Comparison of ENCODE assay signal across 8 cellular contexts in the genomic region with DNA sequence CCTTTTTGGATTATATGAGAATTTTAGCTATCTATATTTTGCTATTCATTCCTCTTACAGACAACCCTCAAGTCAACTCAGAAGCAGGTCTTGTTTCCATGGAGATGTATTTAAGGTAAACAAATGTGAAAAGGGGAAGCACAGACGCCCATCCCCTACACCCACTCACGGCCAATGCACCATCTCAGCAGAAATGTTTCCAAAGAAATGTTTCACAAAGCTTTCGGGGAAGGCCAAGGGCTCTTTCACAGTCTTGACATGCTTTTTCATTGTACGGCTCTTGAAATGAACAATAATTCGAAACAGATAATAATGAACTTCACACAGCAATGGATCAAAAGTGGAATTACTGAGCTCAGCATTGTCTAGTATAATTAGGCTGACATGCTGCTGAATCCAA.
A peak's percentile ranks its signal among the peaks of the same experiment; 100 is the strongest.
DNase-seq lines count a peak whose midpoint lies in the region; ATAC-seq, FAIRE-seq and TF ChIP-seq lines count a peak whose summit lies in the region.

No MANE protein-coding gene starts in this region.

- peak overlapping the region in 3 of 4 donors; percentile 1 to 73 (median 5) for H3K4me3 Mint-ChIP-seq in IgD-negative memory B cell

- H3K36me3 Mint-ChIP-seq in IgD-negative memory B cell = no peaks in the 10 kb centered on the region

- peaks cover 31 to 34% (median 32%) of the 10 kb centered on the region in 3 donors for H3K4me1 Mint-ChIP-seq in IgD-negative memory B cell

- H3K27ac Mint-ChIP-seq in IgD-negative memory B cell = peak overlapping the region; percentile 6 to 96 (median 67)

- H3K4me3 ChIP-seq in GM12864 (ENCODE audit: low read depth, low read length) (no peak overlapping the region), skin epidermis (no peak overlapping the region)

- TF ChIP-seq CTCF in GM12864 (IDR thresholded peaks at IDR 0.05; ENCODE audit: low read depth, low read length, missing control alignments) = no peak

- DNase-seq in GM12864 (ENCODE audit: low read depth) = peak; percentile 74
- DNase-seq in activated naive CD4-positive, alpha-beta T cell treated with anti-CD3 and anti-CD28 coated beads, Interleukin-2, amount 50 U/mL, for 16 hours = peak; percentile 74
- DNase-seq in islet precursor cell = no peak
- DNase-seq in HTR-8/SVneo (ENCODE audit: insufficient read length, low spot score) = no peak
- DNase-seq in NCI-H2081 (lab: John Stamatoyannopoulos, UW) = no peak

- no peak for FAIRE-seq in HTR-8/SVneo (lab: Jason Lieb, UNC)

- peaks cover 0 to 5% (median 0%) of the 10 kb centered on the region in 3 donors for H3K9me3 Mint-ChIP-seq in IgD-negative memory B cell

- H3K27ac ChIP-seq in skin epidermis = peak overlapping the region in 14 of 21 experiments; percentile 18 to 81 (median 46)

- no peaks in the 10 kb centered on the region for H3K27me3 Mint-ChIP-seq in IgD-negative memory B cell

- ATAC-seq in GM21515 (IDR thresholded peaks at IDR 0.05; ENCODE audit: unreplicated experiment) = peak; percentile 68

Comparison
In these comparisons a context has a peak if more than half of its experiments do, and no peak if none do; other contexts are left out.
1. DNase-seq: peak in GM12864 (single experiment) and activated naive CD4-positive, alpha-beta T cell treated with anti-CD3 and anti-CD28 coated beads, Interleukin-2, amount 50 U/mL, for 16 hours (single experiment); none in islet precursor cell (single experiment), HTR-8/SVneo (single experiment) and NCI-H2081 (0 of 2).